Comparison of ENCODE assay signal across 14 cellular contexts in the genomic region with DNA sequence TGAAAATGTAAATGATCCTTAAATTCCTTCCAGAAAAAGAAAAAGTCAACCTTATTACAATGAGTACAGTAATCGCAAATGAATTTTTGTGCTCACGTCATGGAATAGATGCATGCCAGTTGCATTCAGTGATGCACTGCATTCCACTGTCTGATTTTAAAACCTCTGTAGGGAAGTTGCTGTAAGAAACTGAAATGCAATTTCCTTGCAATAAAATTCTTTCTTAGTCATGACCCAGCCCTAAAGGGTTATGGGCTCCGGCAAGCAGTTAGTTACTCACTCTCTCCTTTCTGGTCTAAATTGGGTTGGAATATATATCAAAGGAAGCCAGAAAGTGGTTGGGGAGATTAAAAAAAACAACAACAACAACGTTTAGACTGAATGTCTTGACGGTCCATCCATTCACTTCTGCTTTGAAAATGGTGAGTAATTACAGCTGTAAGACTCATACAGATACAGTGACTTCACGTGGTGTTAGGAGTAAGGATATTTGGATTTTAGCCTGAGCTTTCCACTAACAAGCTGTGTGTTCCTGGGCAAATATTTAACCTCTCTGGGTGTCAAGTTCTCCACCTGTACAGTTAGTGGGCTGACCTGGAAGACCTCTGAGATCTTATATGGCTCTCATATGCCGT. TPM values are rescaled to one million over a fixed set of nuclear protein-coding genes. Genes with fewer than 3 reads are reported as not detected.
DNase-seq lines count a peak whose midpoint lies in the region; ATAC-seq, FAIRE-seq and TF ChIP-seq lines count a peak whose summit lies in the region.
"Had no signal": no experiment of that assay in that cellular context is flagged by ENCODE, and none has a peak within 500 bp of the region (broad histone marks: within the 10 kb centered on the region; RNA-seq: fewer than 3 reads in every experiment).

No MANE protein-coding gene starts in this region.

- H3K27me3 Mint-ChIP-seq in activated T-helper 17 cell treated with anti-CD3 and anti-CD28 coated beads, Interleukin-2, amount 50 U/mL, for 72 hours: peaks cover 3% of the 10 kb centered on the region
- H3K27me3 Mint-ChIP-seq in WTC11 (ENCODE audit: low read depth): no peaks in the 10 kb centered on the region; the same call in 1 of the 2 replicates
- H3K27me3 Mint-ChIP-seq: activated naive CD8-positive, alpha-beta T cell; naive B cell had no signal

- no peak for TF ChIP-seq POLR2A in A549 (IDR thresholded peaks at IDR 0.05; ENCODE audit: low read length)

- no peak overlapping the region for H3K4me3 Mint-ChIP-seq in activated T-helper 17 cell treated with anti-CD3 and anti-CD28 coated beads, Interleukin-2, amount 50 U/mL, for 72 hours
- H3K4me3 Mint-ChIP-seq in WTC11: no peak overlapping the region
- H3K4me3 Mint-ChIP-seq: activated naive CD8-positive, alpha-beta T cell; naive B cell had no signal

- no peak for TF ChIP-seq CTCF in A549 (IDR thresholded peaks at IDR 0.05)
- TF ChIP-seq CTCF in WI38 (IDR thresholded peaks at IDR 0.05; ENCODE audit: low read depth, low read length): no peak
- no peak for TF ChIP-seq CTCF in foreskin fibroblast (IDR thresholded peaks at IDR 0.05; ENCODE audit: low read depth, low read length)
- no peak for TF ChIP-seq CTCF in WTC11 (IDR thresholded peaks at IDR 0.05)
- no peak for TF ChIP-seq CTCF in dorsolateral prefrontal cortex (IDR thresholded peaks at IDR 0.05 in 54 of 56, conservative IDR thresholded peaks at IDR 0.05 in 2 of 56; ENCODE audit: low read depth in 1 of 56, partially characterized antibody in 56 of 56)

- H3K27ac ChIP-seq in A549 (peak overlapping the region; percentile 76 to 87), dorsolateral prefrontal cortex (no peak overlapping the region)
- H3K27ac ChIP-seq: tibial artery had no signal

- no peaks in the 10 kb centered on the region for H3K36me3 Mint-ChIP-seq in activated T-helper 17 cell treated with anti-CD3 and anti-CD28 coated beads, Interleukin-2, amount 50 U/mL, for 72 hours (ENCODE audit: low read depth)
- H3K36me3 Mint-ChIP-seq in WTC11: no peaks in the 10 kb centered on the region
- H3K36me3 Mint-ChIP-seq: activated naive CD8-positive, alpha-beta T cell; naive B cell had no signal

- CTCF ChIA-PET in A549 (lab: Yijun Ruan, JAX): interaction anchor here (0.6 to 1.3 kb wide), 7 partner anchors 11 to 901 kb away, joined by 3 to 6 read pairs (median 3); no protein-coding TSS in a partner anchor
- CTCF ChIA-PET in WTC11 (lab: Charles Lee): interaction anchor here (1.2 kb wide), 1 partner anchor 52 kb away, joined by 3 read pairs; no protein-coding TSS in a partner anchor

- H3K4me3 ChIP-seq in A549: peak overlapping the region; percentile 14; the same call in 1 of the 3 replicates
- peak overlapping the region; percentile 47 for H3K4me3 ChIP-seq in WI38 (ENCODE audit: low read depth, low read length)
- peak overlapping the region; percentile 19 to 24 for H3K4me3 ChIP-seq in foreskin fibroblast (ENCODE audit: low read depth in 1 of 2, low read length in 2 of 2)
- H3K4me3 ChIP-seq in dorsolateral prefrontal cortex: no peak overlapping the region
- H3K4me3 ChIP-seq: tibial artery had no signal

- H3K27me3 ChIP-seq in dorsolateral prefrontal cortex: peaks cover 0 to 10% (median 0%) of the 10 kb centered on the region in 45 donors
- H3K27me3 ChIP-seq: tibial artery had no signal

- H3K4me2 ChIP-seq in A549: peak overlapping the region; percentile 67

- no peaks in the 10 kb centered on the region for H3K4me1 Mint-ChIP-seq in activated T-helper 17 cell treated with anti-CD3 and anti-CD28 coated beads, Interleukin-2, amount 50 U/mL, for 72 hours
- H3K4me1 Mint-ChIP-seq in WTC11: no peaks in the 10 kb centered on the region
- H3K4me1 Mint-ChIP-seq: naive B cell had no signal

- no peaks in the 10 kb centered on the region for H3K9me3 Mint-ChIP-seq in activated T-helper 17 cell treated with anti-CD3 and anti-CD28 coated beads, Interleukin-2, amount 50 U/mL, for 72 hours
- H3K9me3 Mint-ChIP-seq in WTC11: peaks cover 4% of the 10 kb centered on the region; the same call in 1 of the 2 replicates

- TF ChIP-seq RAD21 in A549 (conservative IDR thresholded peaks at IDR 0.05 in 1 of 2, IDR thresholded peaks at IDR 0.05 in 1 of 2): peak in 1 of 2 experiments; percentile 51; a peak in 1 of 5 replicates

- H3K4me1 ChIP-seq in A549: peaks cover 51% of the 10 kb centered on the region

- POLR2A ChIA-PET in A549 (lab: Yijun Ruan, JAX) (interaction anchor here (0.8 to 1.5 kb wide), 5 partner anchors 9 to 105 kb away, joined by 3 to 7 read pairs (median 4); no protein-coding TSS in a partner anchor), WTC11 (lab: Charles Lee) (no interaction called here)

- no peak for FAIRE-seq in A549 (lab: Jason Lieb, UNC)

- peak in 1 of 2 experiments; percentile 74 for DNase-seq in A549 (ENCODE audit: low read depth in 1 of 2, low spot score in 1 of 2)
- peak; percentile 98 for DNase-seq in HS-5 (ENCODE audit: low read depth)
- peak; percentile 88 to 92 for DNase-seq in foreskin fibroblast
- DNase-seq in WTC11 (ENCODE audit: low spot score): no peak
- DNase-seq in dorsolateral prefrontal cortex: no peak
- DNase-seq: activated CD8-positive, alpha-beta memory T cell treated with anti-CD3 and anti-CD28 coated beads for 24 hours; naive B cell; NCI-H1436 treated with DMSO at 0.1 percent for 48 hours; tibial artery had no signal

- TF ChIP-seq EP300 in A549 (IDR thresholded peaks at IDR 0.05): peak; percentile 89 to 94; a peak in 3 of 5 replicates

- H3K27ac Mint-ChIP-seq in activated T-helper 17 cell treated with anti-CD3 and anti-CD28 coated beads, Interleukin-2, amount 50 U/mL, for 72 hours: no peak overlapping the region
- no peak overlapping the region for H3K27ac Mint-ChIP-seq in WTC11
- H3K27ac Mint-ChIP-seq: activated naive CD8-positive, alpha-beta T cell; naive B cell had no signal

- intact Hi-C loops in dorsolateral prefrontal cortex (cut with DNase I): no loop called here

- peak; percentile 91 to 92 for ATAC-seq in A549
- ATAC-seq in activated T-helper 17 cell treated with anti-CD3 and anti-CD28 coated beads, Interleukin-2, amount 50 U/mL, for 72 hours (replicated peaks): no peak
- ATAC-seq in WTC11: no peak
- no peak for ATAC-seq in HG03442 (IDR thresholded peaks at IDR 0.05; ENCODE audit: unreplicated experiment)

- 5% methylated on average over 7 of the region's 7 CpGs for WGBS in A549 (ENCODE audit: missing lambda C conversion rate)

- H3K9me3 ChIP-seq in A549: no peaks in the 10 kb centered on the region
- H3K9me3 ChIP-seq: tibial artery had no signal

TF ChIP-seq in A549, 52 proteins besides CTCF, POLR2A, EP300 and RAD21 (continues in another document):
- TF ChIP-seq EHF (CRISPR knock-in tag; IDR thresholded peaks at IDR 0.05): no peak
- TF ChIP-seq PHF8 (IDR thresholded peaks at IDR 0.05; ENCODE audit: borderline replicate concordance, low read depth): no peak
- no peak for TF ChIP-seq CBX8 (IDR thresholded peaks at IDR 0.05)
- no peak for TF ChIP-seq HOXB5 (CRISPR knock-in tag; IDR thresholded peaks at IDR 0.05)
- no peak for TF ChIP-seq KDM1A (IDR thresholded peaks at IDR 0.05; ENCODE audit: low read depth)
- TF ChIP-seq, protein P1, sequence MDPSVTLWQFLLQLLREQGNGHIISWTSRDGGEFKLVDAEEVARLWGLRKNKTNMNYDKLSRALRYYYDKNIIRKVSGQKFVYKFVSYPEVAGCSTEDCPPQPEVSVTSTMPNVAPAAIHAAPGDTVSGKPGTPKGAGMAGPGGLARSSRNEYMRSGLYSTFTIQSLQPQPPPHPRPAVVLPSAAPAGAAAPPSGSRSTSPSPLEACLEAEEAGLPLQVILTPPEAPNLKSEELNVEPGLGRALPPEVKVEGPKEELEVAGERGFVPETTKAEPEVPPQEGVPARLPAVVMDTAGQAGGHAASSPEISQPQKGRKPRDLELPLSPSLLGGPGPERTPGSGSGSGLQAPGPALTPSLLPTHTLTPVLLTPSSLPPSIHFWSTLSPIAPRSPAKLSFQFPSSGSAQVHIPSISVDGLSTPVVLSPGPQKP (IDR thresholded peaks at IDR 0.05; ENCODE audit: low read depth, low read length): no peak
- TF ChIP-seq HOXB13 (CRISPR knock-in tag; IDR thresholded peaks at IDR 0.05; ENCODE audit: low read depth): no peak

TF ChIP-seq in WTC11, 78 proteins besides CTCF, POLR2A, EP300 and RAD21 (continues in another document):
- TF ChIP-seq ZNF219 (CRISPR knock-in tag; IDR thresholded peaks at IDR 0.05; ENCODE audit: borderline replicate concordance): no peak
- TF ChIP-seq, protein P2, sequence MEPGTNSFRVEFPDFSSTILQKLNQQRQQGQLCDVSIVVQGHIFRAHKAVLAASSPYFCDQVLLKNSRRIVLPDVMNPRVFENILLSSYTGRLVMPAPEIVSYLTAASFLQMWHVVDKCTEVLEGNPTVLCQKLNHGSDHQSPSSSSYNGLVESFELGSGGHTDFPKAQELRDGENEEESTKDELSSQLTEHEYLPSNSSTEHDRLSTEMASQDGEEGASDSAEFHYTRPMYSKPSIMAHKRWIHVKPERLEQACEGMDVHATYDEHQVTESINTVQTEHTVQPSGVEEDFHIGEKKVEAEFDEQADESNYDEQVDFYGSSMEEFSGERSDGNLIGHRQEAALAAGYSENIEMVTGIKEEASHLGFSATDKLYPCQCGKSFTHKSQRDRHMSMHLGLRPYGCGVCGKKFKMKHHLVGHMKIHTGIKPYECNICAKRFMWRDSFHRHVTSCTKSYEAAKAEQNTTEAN (CRISPR knock-in tag; IDR thresholded peaks at IDR 0.05): no peak
- TF ChIP-seq TEAD4 (CRISPR knock-in tag; IDR thresholded peaks at IDR 0.05): no peak
- TF ChIP-seq ELF4 (CRISPR knock-in tag; IDR thresholded peaks at IDR 0.05; ENCODE audit: low read depth): no peak
- no peak for TF ChIP-seq ATF1 (CRISPR knock-in tag; IDR thresholded peaks at IDR 0.05)
- TF ChIP-seq OVOL2 (CRISPR knock-in tag; IDR thresholded peaks at IDR 0.05; ENCODE audit: borderline replicate concordance): no peak

RNA-seq across cellular contexts. Expression of a gene that starts 8.6 kb away (rescaled TPM):
- polyA plus RNA-seq in A549 (2011; rRNA removed): 127 and 137 TPM in 2 replicates
- 33.7 and 35.9 TPM in 2 replicates for polyA plus RNA-seq in A549 (2012; cell fraction: cytosol; rRNA removed)
- polyA plus RNA-seq in A549 (2012; cell fraction: nucleus; rRNA removed): 21.6 and 24.5 TPM in 2 replicates
- 56.8 to 62.0 TPM (median 61.7 TPM) in 3 replicates for polyA plus RNA-seq in A549 (2017; fragmentation: RNase III; extraction: RNeasy Plus Mini Kit Qiagen cat#74134 plus additional on column Dnase treatment)
- 137 and 144 TPM in 2 replicates for polyA minus RNA-seq in A549 (2011; rRNA and poly(A)+ RNA removed)
- not detected for total RNA-seq in activated T-helper 17 cell treated with anti-CD3 and anti-CD28 coated beads, Interleukin-2, amount 50 U/mL, for 72 hours
- total RNA-seq in WTC11 (2021): 50.6 to 64.4 TPM (median 55.8 TPM) in 3 replicates
- 10 to 100 TPM in 69 of 120 experiments, 1 to 10 TPM in 51; 3.9 to 35.6 (median 10.6) TPM for total RNA-seq in dorsolateral prefrontal cortex
- total RNA-seq: T-helper 1 cell treated with Interleukin-12 subunit alpha and Interleukin-12 subunit beta and Interleukin-4 antibody, amounts not matched to agents 30 ng/mL and 1 ng/mL, for 36 hours had no signal

Comparison
In these comparisons a context has a peak if more than half of its experiments do, and no peak if none do; other contexts are left out.
1. ATAC-seq: peak in A549 (2 of 2); none in activated T-helper 17 cell treated with anti-CD3 and anti-CD28 coated beads, Interleukin-2, amount 50 U/mL, for 72 hours (single experiment), WTC11 (single experiment) and HG03442 (single experiment).
2. DNase-seq: peak in HS-5 (single experiment) and foreskin fibroblast (2 of 2); none in WTC11 (single experiment) and dorsolateral prefrontal cortex (0 of 10).
3. H3K27ac ChIP-seq: peak in A549 (2 of 2); none in dorsolateral prefrontal cortex (0 of 59).
4. H3K4me3 ChIP-seq: peak in A549 (single experiment), WI38 (single experiment) and foreskin fibroblast (2 of 2); none in dorsolateral prefrontal cortex (0 of 59).
5. RNA of a gene that starts 8.6 kb away (total RNA-seq): 50.6 to 64.4 TPM in WTC11 and 3.9 to 35.6 TPM in dorsolateral prefrontal cortex; not detected in activated T-helper 17 cell treated with anti-CD3 and anti-CD28 coated beads, Interleukin-2, amount 50 U/mL, for 72 hours; every median in the first group is over 4 times any median in the second.